In genomic region chr5:179763215-179763945, GRCh38 we compare ENCODE assay signal across 7 cellular contexts. TPM values are rescaled to one million over a fixed set of nuclear protein-coding genes. Genes with fewer than 3 reads are reported as not detected.
DNase-seq lines count a peak whose midpoint lies in the region; ATAC-seq, FAIRE-seq and TF ChIP-seq lines count a peak whose summit lies in the region.

No MANE protein-coding gene starts in this region.

- ATAC-seq in HG03159 (IDR thresholded peaks at IDR 0.05; ENCODE audit: unreplicated experiment) (peak; percentile 61), pancreas (peak; percentile 89 to 92 (median 91))

- H3K9ac ChIP-seq in OCI-LY1 (ENCODE audit: low read length), result no peak overlapping the region

- H3K9me3 ChIP-seq in OCI-LY1 (ENCODE audit: low read length) (no peaks in the 10 kb centered on the region), pancreas (no peaks in the 10 kb centered on the region)

- H2AFZ ChIP-seq in OCI-LY1 (ENCODE audit: low read length), result no peak overlapping the region

- H3K36me3 ChIP-seq in OCI-LY1 (ENCODE audit: insufficient read depth, low read length) (peaks cover 33% of the 10 kb centered on the region), pancreas (peaks cover 0 to 16% (median 11%) of the 10 kb centered on the region in 3 donors)

- H3K4me3 ChIP-seq in OCI-LY1 (ENCODE audit: low read depth, low read length, poor library complexity, severe bottlenecking) (no peak overlapping the region), pancreas (no peak overlapping the region)

- H3K9me2 ChIP-seq in OCI-LY1 (ENCODE audit: low read depth, low read length), result no peaks in the 10 kb centered on the region

- H3K27me3 ChIP-seq in OCI-LY1 (ENCODE audit: insufficient read depth, low read length) (no peaks in the 10 kb centered on the region), pancreas (no peaks in the 10 kb centered on the region)

- no peaks in the 10 kb centered on the region for H3F3A ChIP-seq in OCI-LY1 (ENCODE audit: insufficient read depth, low read length)

- H3K79me2 ChIP-seq in OCI-LY1 (ENCODE audit: insufficient read depth, low read length), result peaks cover 18% of the 10 kb centered on the region

- TF ChIP-seq CTCF in OCI-LY1 (IDR thresholded peaks at IDR 0.05; ENCODE audit: low read length) (peak; percentile 96), pancreas (IDR thresholded peaks at IDR 0.05) (peak; percentile 49 to 86 (median 74))

- H3K27ac ChIP-seq in OCI-LY1 (ENCODE audit: low read depth, low read length, poor library complexity, severe bottlenecking) (no peak overlapping the region), pancreas (peak overlapping the region in 1 of 4 donors; percentile 49)

- H3K4me2 ChIP-seq in OCI-LY1 (ENCODE audit: low read length), result no peak overlapping the region

- DNase-seq in GM03348 (ENCODE audit: low spot score), result peak; percentile 81
- DNase-seq in activated T-helper 1 cell treated with anti-CD3 and anti-CD28 coated beads, Interleukin-2, amount 50 U/mL, for 16 hours (ENCODE audit: low read depth in 1 of 2, low spot score in 1 of 2), result peak; percentile 10 to 13
- peak; percentile 63 for DNase-seq in globus pallidus (ENCODE audit: low spot score)
- DNase-seq in pancreas, result peak in 4 of 6 donors; percentile 42 to 68 (median 58)
- DNase-seq in urothelium cell line (ENCODE audit: low spot score), result peak; percentile 78

- peak; percentile 41 for FAIRE-seq in pancreas (lab: Jason Lieb, UNC)
- no peak for FAIRE-seq in urothelium cell line (lab: Jason Lieb, UNC)

- intact Hi-C loops in pancreas (cut with DNase I), result no loop called here

- peaks cover 20% of the 10 kb centered on the region for H3K4me1 ChIP-seq in OCI-LY1 (ENCODE audit: insufficient read depth, low read length, severe bottlenecking)
- H3K4me1 ChIP-seq in pancreas, result peaks cover 13 to 21% (median 16%) of the 10 kb centered on the region in 3 donors

- 15 to 18% methylated on average over 10 of the region's 10 CpGs for WGBS in pancreas, 2 donors

- H4K20me1 ChIP-seq in OCI-LY1 (ENCODE audit: insufficient read depth, low read length), result no peaks in the 10 kb centered on the region

RNA-seq across cellular contexts. Expression of gene LTC4S, which starts 30.4 kb away (rescaled TPM):
- total RNA-seq in pancreas, result 1 to 10 TPM; 1.1 to 8.7 (median 4.5) TPM
- 10 to 100 TPM in 1 of 2 donors, 1 to 10 TPM in 1; 4.2 to 10.9 TPM for polyA plus RNA-seq in pancreas

RNA-seq across cellular contexts. Expression of gene MAML1, which starts 30.8 kb away (rescaled TPM):
- total RNA-seq in pancreas, result 10 to 100 TPM; 10.7 to 18.0 (median 11.5) TPM
- 1 to 10 TPM; 7.1 TPM for polyA plus RNA-seq in pancreas

RNA-seq across cellular contexts. Expression of gene MGAT4B, which starts 43.3 kb away (rescaled TPM):
- total RNA-seq in pancreas, result 10 to 100 TPM; 33.7 to 97.5 (median 45.9) TPM
- 10 to 100 TPM; 58.7 to 65.4 TPM for polyA plus RNA-seq in pancreas

RNA-seq across cellular contexts. Expression of gene SQSTM1, which starts 57.3 kb away (rescaled TPM):
- 100 to 1,000 TPM; 159 to 261 (median 228) TPM for total RNA-seq in pancreas
- polyA plus RNA-seq in pancreas, result 100 to 1,000 TPM; 125 to 166 TPM

Comparison
In these comparisons a context has a peak if more than half of its experiments do, and no peak if none do; other contexts are left out.
1. DNase-seq: peak in every context shown above with its lines; median percentile 81 in GM03348; 78 in urothelium cell line; 63 in globus pallidus; 58 in pancreas; 12 in activated T-helper 1 cell treated with anti-CD3 and anti-CD28 coated beads, Interleukin-2, amount 50 U/mL, for 16 hours.